1 cellular context compared by ENCODE assay signal in genomic region chr22:17379939-17380710, GRCh38.
TF ChIP-seq lines count a peak whose summit lies in the region.

No MANE protein-coding gene starts in this region.

TF ChIP-seq in HepG2, 621 proteins besides CTCF, POLR2A, EP300 and RAD21:
- TF ChIP-seq CREB1 (IDR thresholded peaks at IDR 0.05) (peak; percentile 36; the same call in 1 of the 2 replicates), CREB1 (CRISPR knock-in tag; IDR thresholded peaks at IDR 0.05) (no peak), GMEB2 (CRISPR knock-in tag; IDR thresholded peaks at IDR 0.05; ENCODE audit: low read depth) (no peak), ATF7 (IDR thresholded peaks at IDR 0.05) (peak; percentile 12; the same call in 1 of the 2 replicates), ATF7 (CRISPR knock-in tag; IDR thresholded peaks at IDR 0.05) (no peak)
TF ChIP-seq in HepG2: peak in this region for 2.
